2 cellular contexts compared by ENCODE assay signal in genomic region chr22:21096878-21097277, GRCh38. TPM values are rescaled to one million over a fixed set of nuclear protein-coding genes. Genes with fewer than 3 reads are reported as not detected.
"Had no signal": no experiment of that assay in that cellular context is flagged by ENCODE, and none has a peak within 500 bp of the region (broad histone marks: within the 10 kb centered on the region; RNA-seq: fewer than 3 reads in every experiment).

No MANE protein-coding gene starts in this region.

RNA-seq across cellular contexts. Expression of gene LRRC74B, which starts 51.1 kb away (rescaled TPM):
- total RNA-seq: G401, GM12878 had no signal
- polyA plus RNA-seq: GM12878 had no signal
